29 cellular contexts compared by ENCODE assay signal in the genomic region with DNA sequence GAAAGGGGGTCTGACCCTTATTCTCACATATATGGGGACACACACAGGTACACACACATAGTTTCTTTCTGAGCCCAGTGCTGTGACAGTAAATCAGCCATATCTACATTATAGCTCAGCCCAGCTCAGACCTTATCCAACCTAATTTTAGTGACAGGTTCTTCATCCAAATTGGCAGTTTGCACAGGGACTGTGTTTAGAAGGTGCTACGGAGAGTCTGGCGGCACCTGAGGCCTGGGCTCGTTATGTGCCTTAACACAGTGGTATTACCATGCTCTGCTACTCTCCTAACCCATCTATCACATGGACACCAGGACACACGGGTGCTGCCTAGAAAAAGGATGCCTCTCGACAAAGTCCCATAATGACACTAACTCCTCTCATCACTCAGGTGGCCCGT.
"Had no signal": no experiment of that assay in that cellular context is flagged by ENCODE, and none has a peak within 500 bp of the region (broad histone marks: within the 10 kb centered on the region; RNA-seq: fewer than 3 reads in every experiment).

No MANE protein-coding gene starts in this region.

- H3K4me3 ChIP-seq: ascending aorta, esophagus muscularis mucosa, hepatocyte, right lobe of liver, tibial nerve had no signal

- DNase-seq: activated CD4-positive, alpha-beta memory T cell treated with anti-CD3 and anti-CD28 coated beads for 36 hours; activated CD4-positive, alpha-beta T cell treated with anti-CD3 and anti-CD28 coated beads for 48 hours; activated CD8-positive, alpha-beta memory T cell treated with anti-CD3 and anti-CD28 coated beads, Interleukin-2, amount 50 U/mL, for 48 hours; activated gamma-delta T cell; activated naive CD4-positive, alpha-beta T cell treated with anti-CD3 and anti-CD28 coated beads, Interleukin-2, amount 10 ng/mL, durations not matched to agents 7 days and 5 days; activated naive CD8-positive, alpha-beta T cell treated with anti-CD3 and anti-CD28 coated beads, Interleukin-2, amount 10 ng/mL, durations not matched to agents 7 days and 5 days; activated T-cell treated with anti-CD3 and anti-CD28 coated beads, Interleukin-2, amount 50 U/mL, for 24 hours; brain microvascular endothelial cell; central memory CD4-positive, alpha-beta T cell; dermis blood vessel endothelial cell; effector CD4-positive, alpha-beta T cell; foreskin keratinocyte; islet precursor cell; naive thymus-derived CD8-positive, alpha-beta T cell; occipital lobe; right lobe of liver; small intestine; stimulated activated CD4-positive, alpha-beta T cell treated with anti-CD3 and anti-CD28 coated beads, Interleukin-1b, Interleukin-23, amount 100 ng/mL, for 48 hours; stimulated activated naive CD4-positive, alpha-beta T cell; SW 1271; T-helper 9 cell; WERI-Rb-1 had no signal

- H3K27ac ChIP-seq: ascending aorta, brain microvascular endothelial cell, esophagus muscularis mucosa, foreskin keratinocyte, hepatocyte, right lobe of liver, tibial nerve, WERI-Rb-1 had no signal

- H3K9me3 ChIP-seq: ascending aorta, esophagus muscularis mucosa, right lobe of liver, tibial nerve had no signal

- H3K27me3 ChIP-seq: ascending aorta, esophagus muscularis mucosa, foreskin keratinocyte, right lobe of liver, tibial nerve had no signal

- FAIRE-seq: colon, small intestine, TTC549 had no signal

- H3K36me3 ChIP-seq: ascending aorta, brain microvascular endothelial cell, esophagus muscularis mucosa, right lobe of liver, tibial nerve, WERI-Rb-1 had no signal

- H3K4me1 ChIP-seq: foreskin keratinocyte, right lobe of liver had no signal

- ATAC-seq: activated CD4-positive, CD25-positive, alpha-beta regulatory T cell treated with anti-CD3 and anti-CD28 coated beads, Interleukin-2, amount 50 U/mL, for 24 hours; foreskin keratinocyte; naive thymus-derived CD8-positive, alpha-beta T cell; right lobe of liver had no signal
